ENCODE assay signal across 8 cellular contexts in the genomic region with DNA sequence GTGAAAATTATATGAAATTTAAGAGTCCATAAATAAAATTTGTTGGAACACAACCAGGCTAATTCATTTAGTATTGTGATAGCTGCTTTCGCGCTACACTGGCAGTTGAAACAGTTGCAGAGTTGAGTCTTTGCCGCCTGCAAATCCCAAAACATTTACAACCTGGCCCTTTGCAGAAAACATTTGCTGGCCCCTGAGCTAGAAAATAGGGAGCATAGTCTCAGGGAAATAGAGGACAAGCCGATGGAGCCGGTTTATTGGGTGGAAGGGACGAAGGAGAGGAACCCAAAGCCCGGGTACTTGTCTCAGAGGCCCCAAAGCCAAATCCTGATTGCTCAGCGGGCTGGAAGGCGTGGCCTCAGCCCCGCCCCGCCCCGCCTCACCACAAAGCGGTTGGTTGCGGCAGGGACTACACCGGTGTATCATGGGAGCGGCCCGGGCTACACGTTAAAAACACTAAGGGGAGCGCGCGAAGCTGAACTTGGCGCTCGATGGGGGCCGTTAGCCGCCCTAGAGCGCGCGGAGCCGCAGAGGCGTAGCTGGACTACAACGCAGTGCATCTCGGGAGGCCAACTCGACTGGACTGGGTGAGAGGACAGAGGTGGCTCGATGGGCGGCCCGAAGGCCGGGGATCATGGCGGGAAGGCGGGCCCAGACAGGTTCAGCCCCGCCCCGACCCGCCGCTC.
DNase-seq lines count a peak whose midpoint lies in the region; ATAC-seq and TF ChIP-seq lines count a peak whose summit lies in the region.

No MANE protein-coding gene starts in this region.

- peak; percentile 86 for ATAC-seq in GM19025 (IDR thresholded peaks at IDR 0.05; ENCODE audit: low read depth, unreplicated experiment)
- ATAC-seq in HG03280 (IDR thresholded peaks at IDR 0.05; ENCODE audit: unreplicated experiment) = peak; percentile 80
- peak; percentile 95 for ATAC-seq in central memory CD8-positive, alpha-beta T cell (replicated peaks; ENCODE audit: extremely low read depth, poor library complexity, severe bottlenecking)

- H3K9me3 Mint-ChIP-seq in central memory CD8-positive, alpha-beta T cell = no peaks in the 10 kb centered on the region

- H3K27ac Mint-ChIP-seq in central memory CD8-positive, alpha-beta T cell (ENCODE audit: low read depth) = peak overlapping the region; percentile 87

- H3K36me3 Mint-ChIP-seq in central memory CD8-positive, alpha-beta T cell (ENCODE audit: insufficient read depth) = peaks cover 8% of the 10 kb centered on the region

- peak overlapping the region; percentile 91 for H3K4me3 Mint-ChIP-seq in central memory CD8-positive, alpha-beta T cell

- peaks cover 9% of the 10 kb centered on the region for H3K4me1 Mint-ChIP-seq in central memory CD8-positive, alpha-beta T cell

- no peak for TF ChIP-seq CTCF in AG09319 (IDR thresholded peaks at IDR 0.05; ENCODE audit: low read depth, low read length)

- DNase-seq in AG09319 (ENCODE audit: extremely low read depth, low read depth) = peak; percentile 77
- peak; percentile 97 for DNase-seq in NCI-H345 (lab: John Stamatoyannopoulos, UW)
- DNase-seq in activated CD4-positive, CD25-positive, alpha-beta regulatory T cell (lab: John Stamatoyannopoulos, UW) = peak; percentile 69 to 77 (median 72)
- DNase-seq in central memory CD8-positive, alpha-beta T cell (ENCODE audit: low spot score in 2 of 2) = peak; percentile 71 to 80
- DNase-seq in islet precursor cell = peak; percentile 97
- peak; percentile 79 for DNase-seq in stimulated activated CD4-positive, alpha-beta T cell treated with anti-CD3 and anti-CD28 coated beads, Interleukin-12 subunit alpha, Interleukin-12 subunit beta, amount 100 ng/mL, for 4 hours

- no peaks in the 10 kb centered on the region for H3K27me3 Mint-ChIP-seq in central memory CD8-positive, alpha-beta T cell

Comparison
In these comparisons a context has a peak if more than half of its experiments do, and no peak if none do; other contexts are left out.
1. Peak in every context shown above with its lines: DNase-seq and ATAC-seq.